In the genomic region with DNA sequence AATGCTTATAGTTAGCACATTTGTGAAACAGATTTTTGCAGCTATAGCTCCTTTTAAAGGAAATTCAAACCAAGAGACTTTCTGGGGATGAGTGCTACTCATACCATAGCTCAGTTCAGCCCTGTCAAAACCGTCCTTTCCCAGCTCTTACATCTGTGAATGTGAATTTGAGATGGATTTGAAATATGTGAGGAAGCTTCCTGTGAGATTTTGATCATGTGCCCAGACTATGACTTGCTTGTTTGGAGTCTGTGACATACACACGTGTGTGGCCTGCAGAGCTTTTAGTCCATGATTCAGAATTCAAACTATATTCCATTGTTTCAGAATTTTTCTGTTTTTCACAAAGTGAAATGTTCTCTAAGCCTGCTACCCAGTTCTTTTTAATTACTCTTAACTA, we compare ENCODE assay signal across 15 cellular contexts. TPM values are rescaled to one million over a fixed set of nuclear protein-coding genes. Genes with fewer than 3 reads are reported as not detected.
DNase-seq lines count a peak whose midpoint lies in the region; ATAC-seq and TF ChIP-seq lines count a peak whose summit lies in the region.
"Had no signal": no experiment of that assay in that cellular context is flagged by ENCODE, and none has a peak within 500 bp of the region (broad histone marks: within the 10 kb centered on the region; RNA-seq: fewer than 3 reads in every experiment).

No MANE protein-coding gene starts in this region.

- H3K36me3 ChIP-seq in adipocyte (ENCODE audit: control insufficient read depth, insufficient read depth, low read length, severe bottlenecking): no peaks in the 10 kb centered on the region
- H3K36me3 ChIP-seq in ascending aorta: no peaks in the 10 kb centered on the region
- H3K36me3 ChIP-seq in mucosa of descending colon (ENCODE audit: low read depth): no peaks in the 10 kb centered on the region
- H3K36me3 ChIP-seq: right atrium auricular region had no signal

- no peak overlapping the region for H3K27ac Mint-ChIP-seq in stimulated activated effector memory CD8-positive, alpha-beta T cell treated with anti-CD3 and anti-CD28 coated beads, Interleukin-12 subunit alpha, Interleukin-12 subunit beta, amount 100 ng/mL, for 72 hours
- H3K27ac Mint-ChIP-seq: GM23338, nephron had no signal

- TF ChIP-seq CTCF in ascending aorta (IDR thresholded peaks at IDR 0.05) (no peak), mucosa of descending colon (IDR thresholded peaks at IDR 0.05) (no peak)

- H3K4me3 Mint-ChIP-seq in stimulated activated effector memory CD8-positive, alpha-beta T cell treated with anti-CD3 and anti-CD28 coated beads, Interleukin-12 subunit alpha, Interleukin-12 subunit beta, amount 100 ng/mL, for 72 hours: no peak overlapping the region
- H3K4me3 Mint-ChIP-seq: GM23338, nephron had no signal

- H3K9me3 Mint-ChIP-seq in stimulated activated effector memory CD8-positive, alpha-beta T cell treated with anti-CD3 and anti-CD28 coated beads, Interleukin-12 subunit alpha, Interleukin-12 subunit beta, amount 100 ng/mL, for 72 hours: no peaks in the 10 kb centered on the region
- H3K9me3 Mint-ChIP-seq: GM23338, nephron had no signal

- DNase-seq in GM04504 (ENCODE audit: low read depth) (peak; percentile 94), adipocyte (ENCODE audit: low read depth) (peak; percentile 72), fibroblast of peridontal ligament (ENCODE audit: extremely low read depth) (peak; percentile 98), ascending aorta (ENCODE audit: low spot score in 2 of 2) (no peak), mucosa of descending colon (no peak), left cardiac atrium (no peak), GOT3 (lab: John Stamatoyannopoulos, UW) (no peak)
- DNase-seq in stimulated activated effector memory CD8-positive, alpha-beta T cell treated with anti-CD3 and anti-CD28 coated beads, Interleukin-12 subunit alpha, Interleukin-12 subunit beta, amount 100 ng/mL, for 72 hours (ENCODE audit: low spot score in 2 of 2): no peak
- DNase-seq: activated gamma-delta T cell treated with Interleukin-2 at 50 U/mL for 16 hours, NCI-H1417 had no signal

- no peak overlapping the region for H3K9ac ChIP-seq in adipocyte (ENCODE audit: low read length)

- no peaks in the 10 kb centered on the region for H3K4me1 Mint-ChIP-seq in stimulated activated effector memory CD8-positive, alpha-beta T cell treated with anti-CD3 and anti-CD28 coated beads, Interleukin-12 subunit alpha, Interleukin-12 subunit beta, amount 100 ng/mL, for 72 hours
- H3K4me1 Mint-ChIP-seq: GM23338 had no signal

- H3K36me3 Mint-ChIP-seq in stimulated activated effector memory CD8-positive, alpha-beta T cell treated with anti-CD3 and anti-CD28 coated beads, Interleukin-12 subunit alpha, Interleukin-12 subunit beta, amount 100 ng/mL, for 72 hours: no peaks in the 10 kb centered on the region

- H3K4me3 ChIP-seq in adipocyte (ENCODE audit: low read length): no peak overlapping the region
- no peak overlapping the region for H3K4me3 ChIP-seq in ascending aorta
- H3K4me3 ChIP-seq in mucosa of descending colon: no peak overlapping the region
- H3K4me3 ChIP-seq: GM23338, right atrium auricular region had no signal

- H3K4me1 ChIP-seq in adipocyte (ENCODE audit: control insufficient read depth, insufficient read depth, low read length): peaks cover 30% of the 10 kb centered on the region
- H3K4me1 ChIP-seq in ascending aorta: no peaks in the 10 kb centered on the region
- no peaks in the 10 kb centered on the region for H3K4me1 ChIP-seq in mucosa of descending colon (ENCODE audit: low read depth)
- H3K4me1 ChIP-seq: right atrium auricular region had no signal

- H3K27me3 ChIP-seq in adipocyte (replicated peaks; ENCODE audit: control insufficient read depth, insufficient read depth, low read length) (no peaks in the 10 kb centered on the region), ascending aorta (no peaks in the 10 kb centered on the region)
- H3K27me3 ChIP-seq: right atrium auricular region had no signal

- peak; percentile 21 for ATAC-seq in stimulated activated effector memory CD8-positive, alpha-beta T cell treated with anti-CD3 and anti-CD28 coated beads, Interleukin-12 subunit alpha, Interleukin-12 subunit beta, amount 100 ng/mL, for 72 hours
- ATAC-seq in mucosa of descending colon (no peak), left cardiac atrium (no peak)
- ATAC-seq: GM23338 had no signal

- H3K9me3 ChIP-seq in adipocyte (ENCODE audit: control insufficient read depth, low read length) (no peaks in the 10 kb centered on the region), ascending aorta (no peaks in the 10 kb centered on the region), mucosa of descending colon (no peaks in the 10 kb centered on the region)
- H3K9me3 ChIP-seq: right atrium auricular region had no signal

- H3K27ac ChIP-seq in ascending aorta: no peak overlapping the region
- H3K27ac ChIP-seq: right atrium auricular region, VCaP had no signal

- intact Hi-C loops in ascending aorta (cut with DNase I) (no loop called here), mucosa of descending colon (cut with DNase I, micrococcal nuclease) (no loop called here), left cardiac atrium (cut with DNase I) (no loop called here)

RNA-seq across cellular contexts. Expression of a gene that starts 4.4 kb away (rescaled TPM):
- total RNA-seq in ascending aorta (not detected), mucosa of descending colon (under 1 TPM; 0.20 to 0.67 (median 0.47) TPM), left cardiac atrium (under 1 TPM; 0.15 to 0.21 TPM)
- total RNA-seq: GM23338 had no signal

RNA-seq across cellular contexts. Expression of a gene that starts 21.9 kb away (rescaled TPM):
- total RNA-seq in ascending aorta (not detected), mucosa of descending colon (under 1 TPM in 1 of 3 donors, not detected in 2; 0.16 TPM), left cardiac atrium (not detected)
- total RNA-seq: liver, right atrium auricular region had no signal

RNA-seq across cellular contexts. Expression of a gene that starts 41.1 kb away (rescaled TPM):
- total RNA-seq in ascending aorta (not detected), mucosa of descending colon (1 to 10 TPM in 1 of 3 donors, under 1 TPM in 1, not detected in 1; 0.47 to 1.3 TPM), left cardiac atrium (not detected)
- total RNA-seq: GM23338, liver, right atrium auricular region had no signal

Comparison
In these comparisons a context has a peak if more than half of its experiments do, and no peak if none do; other contexts are left out.
1. DNase-seq: peak in GM04504 (single experiment), adipocyte (single experiment) and fibroblast of peridontal ligament (single experiment); none in stimulated activated effector memory CD8-positive, alpha-beta T cell treated with anti-CD3 and anti-CD28 coated beads, Interleukin-12 subunit alpha, Interleukin-12 subunit beta, amount 100 ng/mL, for 72 hours (0 of 2), ascending aorta (0 of 2), mucosa of descending colon (0 of 3), left cardiac atrium (single experiment) and GOT3 (single experiment).